Comparison of ENCODE assay signal across 15 cellular contexts in genomic region chr6:128139519-128139918, GRCh38.
DNase-seq lines count a peak whose midpoint lies in the region; ATAC-seq and TF ChIP-seq lines count a peak whose summit lies in the region.
"Had no signal": no experiment of that assay in that cellular context is flagged by ENCODE, and none has a peak within 500 bp of the region (broad histone marks: within the 10 kb centered on the region; RNA-seq: fewer than 3 reads in every experiment).

No MANE protein-coding gene starts in this region.

- H3K27ac Mint-ChIP-seq in CD8-positive, alpha-beta memory T cell: no peak overlapping the region
- H3K27ac Mint-ChIP-seq: CD14-positive monocyte; natural killer cell; T-helper 1 cell treated with Interleukin-12 subunit alpha and Interleukin-12 subunit beta and Interleukin-4 antibody, amounts not matched to agents 30 μg/mL and 1 μg/mL, for 36 hours had no signal

- no peaks in the 10 kb centered on the region for H3K36me3 ChIP-seq in fibroblast of lung (ENCODE audit: control insufficient read depth, insufficient read depth, low read length)
- no peaks in the 10 kb centered on the region for H3K36me3 ChIP-seq in mucosa of descending colon (ENCODE audit: low read depth)
- no peaks in the 10 kb centered on the region for H3K36me3 ChIP-seq in CD8-positive, alpha-beta memory T cell (ENCODE audit: insufficient read depth, low read length)

- H3K4me3 Mint-ChIP-seq in CD8-positive, alpha-beta memory T cell: no peak overlapping the region
- H3K4me3 Mint-ChIP-seq: CD14-positive monocyte; natural killer cell; T-helper 1 cell treated with Interleukin-12 subunit alpha and Interleukin-12 subunit beta and Interleukin-4 antibody, amounts not matched to agents 30 μg/mL and 1 μg/mL, for 36 hours had no signal

- no peaks in the 10 kb centered on the region for H3K79me2 ChIP-seq in fibroblast of lung (ENCODE audit: control insufficient read depth, insufficient read depth, low read length)

- H3K27me3 Mint-ChIP-seq in CD8-positive, alpha-beta memory T cell: no peaks in the 10 kb centered on the region

- no peaks in the 10 kb centered on the region for H3K27me3 ChIP-seq in fibroblast of lung (ENCODE audit: control insufficient read depth, insufficient read depth, low read length)
- H3K27me3 ChIP-seq in CD8-positive, alpha-beta memory T cell (ENCODE audit: insufficient read depth, low read length, poor library complexity, severe bottlenecking): no peaks in the 10 kb centered on the region
- H3K27me3 ChIP-seq: body of pancreas had no signal

- H3K4me1 ChIP-seq in fibroblast of lung (ENCODE audit: control insufficient read depth, extremely low read depth, insufficient read depth, low read length) (peaks cover 2% of the 10 kb centered on the region), mucosa of descending colon (ENCODE audit: low read depth) (no peaks in the 10 kb centered on the region)
- no peaks in the 10 kb centered on the region for H3K4me1 ChIP-seq in CD8-positive, alpha-beta memory T cell (ENCODE audit: insufficient read depth, low read length)

- H3K4me3 ChIP-seq in fibroblast of lung (replicated peaks in 1 of 4; ENCODE audit: control extremely low read depth in 1 of 4, insufficient read depth in 1 of 4, low read depth in 3 of 4, low read length in 4 of 4): no peak overlapping the region
- no peak overlapping the region for H3K4me3 ChIP-seq in mucosa of descending colon
- H3K4me3 ChIP-seq in CD8-positive, alpha-beta memory T cell (ENCODE audit: low read length): no peak overlapping the region
- H3K4me3 ChIP-seq: body of pancreas had no signal

- CTCF ChIA-PET in RWPE1 (lab: Yijun Ruan, JAX): interaction anchor here (0.5 kb wide), 1 partner anchor 1317 kb away, joined by 4 read pairs; no protein-coding TSS in a partner anchor
- CTCF ChIA-PET in CD8-positive, alpha-beta memory T cell (lab: Charles Lee): no interaction called here

- H3K9me3 ChIP-seq in fibroblast of lung (ENCODE audit: control insufficient read depth, insufficient read depth, low read depth, low read length): no peaks in the 10 kb centered on the region
- no peaks in the 10 kb centered on the region for H3K9me3 ChIP-seq in mucosa of descending colon
- H3K9me3 ChIP-seq in CD8-positive, alpha-beta memory T cell (ENCODE audit: low read length): no peaks in the 10 kb centered on the region
- H3K9me3 ChIP-seq: body of pancreas had no signal

- POLR2A ChIA-PET in RWPE1 (lab: Yijun Ruan, JAX; ENCODE audit: low non-redundant PET): no interaction called here
- POLR2A ChIA-PET in CD8-positive, alpha-beta memory T cell (lab: Charles Lee): no interaction called here

- H4K20me1 ChIP-seq in fibroblast of lung (ENCODE audit: control insufficient read depth, extremely low read depth, insufficient read depth, low read length): no peaks in the 10 kb centered on the region

- H3K27ac ChIP-seq in RWPE1 (no peak overlapping the region), fibroblast of lung (ENCODE audit: insufficient read depth, low read length) (no peak overlapping the region)
- no peak overlapping the region for H3K27ac ChIP-seq in CD8-positive, alpha-beta memory T cell (ENCODE audit: low read depth, low read length)
- H3K27ac ChIP-seq: body of pancreas had no signal

- no peak overlapping the region for H3K4me2 ChIP-seq in fibroblast of lung (ENCODE audit: extremely low read depth, insufficient read depth, low read length)

- peaks cover 0 to 1% (median 0%) of the 10 kb centered on the region in 3 donors for H3K36me3 Mint-ChIP-seq in CD8-positive, alpha-beta memory T cell
- H3K36me3 Mint-ChIP-seq: CD14-positive monocyte, natural killer cell had no signal

- ATAC-seq in mucosa of descending colon: peak; percentile 62
- ATAC-seq: body of pancreas, natural killer cell had no signal

- H3K9ac ChIP-seq in fibroblast of lung (ENCODE audit: insufficient read depth, low read length): no peak overlapping the region

- intact Hi-C loops in mucosa of descending colon (cut with DNase I, micrococcal nuclease): no loop called here

- peak; percentile 6 for DNase-seq in GM03348 (ENCODE audit: low spot score)
- DNase-seq in RWPE1 (ENCODE audit: low spot score): peak; percentile 8
- DNase-seq in fibroblast of lung (ENCODE audit: low read depth in 2 of 2): peak; percentile 34 to 72
- no peak for DNase-seq in mucosa of descending colon
- DNase-seq in ureter (ENCODE audit: low spot score): no peak
- DNase-seq in CD8-positive, alpha-beta memory T cell: no peak
- DNase-seq in NCI-H2107 (lab: John Stamatoyannopoulos, UW): no peak
- no peak for DNase-seq in NK-92 (lab: John Stamatoyannopoulos, UW; ENCODE audit: unreplicated experiment)
- DNase-seq: activated CD4-positive, alpha-beta T cell treated with anti-CD3 and anti-CD28 coated beads for 48 hours; body of pancreas; kidney; natural killer cell; NCI-H2081 had no signal

- TF ChIP-seq CTCF in RWPE1 (conservative IDR thresholded peaks at IDR 0.05; ENCODE audit: low read depth): no peak
- TF ChIP-seq CTCF in fibroblast of lung (conservative IDR thresholded peaks at IDR 0.05 in 1 of 2, IDR thresholded peaks at IDR 0.05 in 1 of 2; ENCODE audit: low read depth in 1 of 2, low read length in 2 of 2): no peak
- TF ChIP-seq CTCF in mucosa of descending colon (IDR thresholded peaks at IDR 0.05): no peak

- H3K9me3 Mint-ChIP-seq in CD8-positive, alpha-beta memory T cell: no peaks in the 10 kb centered on the region
- H3K9me3 Mint-ChIP-seq: T-helper 1 cell treated with Interleukin-12 subunit alpha and Interleukin-12 subunit beta and Interleukin-4 antibody, amounts not matched to agents 30 μg/mL and 1 μg/mL, for 36 hours had no signal

- H3K4me1 Mint-ChIP-seq in CD8-positive, alpha-beta memory T cell: peaks cover 3 to 8% (median 4%) of the 10 kb centered on the region in 3 donors
- H3K4me1 Mint-ChIP-seq: natural killer cell had no signal

- no peak overlapping the region for H2AFZ ChIP-seq in fibroblast of lung (ENCODE audit: low read length)

Comparison
In these comparisons a context has a peak if more than half of its experiments do, and no peak if none do; other contexts are left out.
1. DNase-seq: peak in GM03348 (single experiment), RWPE1 (single experiment) and fibroblast of lung (2 of 2); none in mucosa of descending colon (0 of 3), ureter (single experiment), CD8-positive, alpha-beta memory T cell (0 of 5), NCI-H2107 (single experiment) and NK-92 (single experiment).